In the genomic region with DNA sequence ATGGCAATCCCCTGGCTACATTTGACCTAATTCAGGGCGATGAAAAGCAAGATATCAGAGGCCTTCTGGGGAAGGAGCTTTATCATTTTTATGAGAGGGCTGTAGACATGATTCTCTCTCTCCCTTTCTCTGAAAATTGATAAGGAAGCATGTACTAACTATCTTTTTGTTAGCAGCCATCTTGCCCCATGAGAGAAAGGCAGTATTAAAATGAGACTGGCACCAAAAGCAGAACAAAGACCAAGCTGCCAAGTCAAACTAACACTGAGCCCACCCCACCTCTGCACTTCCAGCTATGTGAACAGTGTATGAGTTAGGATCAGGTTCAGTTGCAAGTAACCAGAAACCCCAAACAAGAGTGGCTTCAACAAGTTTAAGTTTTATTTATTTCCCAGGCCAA, we compare ENCODE assay signal across 24 cellular contexts.
"Had no signal": no experiment of that assay in that cellular context is flagged by ENCODE, and none has a peak within 500 bp of the region (broad histone marks: within the 10 kb centered on the region; RNA-seq: fewer than 3 reads in every experiment).

No MANE protein-coding gene starts in this region.

- H3K9me3 ChIP-seq: pancreas, right lobe of liver, testis, tibial artery, upper lobe of left lung had no signal

- H3K9me3 Mint-ChIP-seq: immature natural killer cell, natural killer cell had no signal

- H3K4me3 Mint-ChIP-seq: immature natural killer cell, natural killer cell had no signal

- H3K36me3 Mint-ChIP-seq: immature natural killer cell, natural killer cell had no signal

- DNase-seq: dorsolateral prefrontal cortex; effector CD4-positive, alpha-beta T cell; hypothalamus; immature natural killer cell; islet precursor cell; mesenchymal stem cell; midbrain; natural killer cell; occipital lobe; pancreas; right lobe of liver; stimulated activated CD4-positive, alpha-beta T cell treated with anti-CD3 and anti-CD28 coated beads, Interleukin-15, amount 100 ng/mL, for 24 hours; stimulated activated CD4-positive, alpha-beta T cell treated with anti-CD3 and anti-CD28 coated beads, Interleukin-2, amount 100 ng/mL, for 48 hours; stimulated activated naive CD8-positive, alpha-beta T cell treated with anti-CD3 and anti-CD28 coated beads, Interleukin-15, Interleukin-2, amounts not matched to agents 100 U/mL and 50 U/mL, for 24 hours; substantia nigra; testis; tibial artery; upper lobe of left lung had no signal

- H3K4me1 Mint-ChIP-seq: immature natural killer cell, natural killer cell had no signal

- ATAC-seq: left lobe of liver; natural killer cell; pancreas; right lobe of liver; stimulated activated naive CD8-positive, alpha-beta T cell treated with anti-CD3 and anti-CD28 coated beads, Interleukin-15, Interleukin-2, amounts not matched to agents 100 U/mL and 50 U/mL, for 24 hours had no signal

- H3K4me3 ChIP-seq: dorsolateral prefrontal cortex, lung, pancreas, right lobe of liver, testis, tibial artery, upper lobe of left lung had no signal

- H3K36me3 ChIP-seq: pancreas, right lobe of liver, tibial artery, upper lobe of left lung had no signal

- H3K27me3 ChIP-seq: dorsolateral prefrontal cortex, pancreas, right lobe of liver, testis, tibial artery, upper lobe of left lung had no signal

- H3K27ac ChIP-seq: dorsolateral prefrontal cortex, pancreas, testis, tibial artery, upper lobe of left lung had no signal

- FAIRE-seq: colon, frontal cortex, pancreas, small intestine, urothelium cell line had no signal

- H3K27ac Mint-ChIP-seq: immature natural killer cell, natural killer cell had no signal

- H3K4me1 ChIP-seq: pancreas, testis, tibial artery, upper lobe of left lung had no signal
